ENCODE assay signal across 14 cellular contexts in the genomic region with DNA sequence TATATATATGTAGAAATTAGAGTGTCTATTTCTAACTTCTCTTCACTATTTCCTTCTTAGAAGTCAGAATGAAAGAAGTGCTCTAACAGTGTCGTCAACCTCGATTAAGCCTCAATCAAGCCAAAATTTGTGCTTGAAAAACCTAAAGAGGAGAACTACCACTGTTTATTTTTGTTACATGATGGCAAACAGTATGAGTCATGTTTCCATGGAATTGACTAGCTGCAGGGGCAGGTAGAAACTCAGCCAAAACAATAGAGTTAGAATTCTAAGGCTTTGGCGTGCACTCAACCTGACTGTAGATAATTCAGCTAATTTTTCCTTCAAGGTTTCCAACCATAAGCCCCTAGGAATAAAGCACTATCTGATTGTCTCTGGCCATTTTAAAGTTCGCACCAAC.
DNase-seq lines count a peak whose midpoint lies in the region; ATAC-seq and TF ChIP-seq lines count a peak whose summit lies in the region.
"Had no signal": no experiment of that assay in that cellular context is flagged by ENCODE, and none has a peak within 500 bp of the region (broad histone marks: within the 10 kb centered on the region; RNA-seq: fewer than 3 reads in every experiment).

No MANE protein-coding gene starts in this region.

- H3K4me1 Mint-ChIP-seq in activated T-helper 2 cell treated with anti-CD3 and anti-CD28 coated beads, Interferon-gamma antibody, Interleukin-2, Interleukin-4, amounts not matched to agents 10 μg/mL and 5 μg/mL and 100 μg/mL, durations not matched to agents 14 hours and 24 hours and 36 hours (ENCODE audit: low read depth) = peaks cover 28% of the 10 kb centered on the region
- peaks cover 16% of the 10 kb centered on the region for H3K4me1 Mint-ChIP-seq in activated CD8-positive, alpha-beta T cell treated with anti-CD3 and anti-CD28 coated beads for 36 hours (ENCODE audit: low read depth)

- no peak for TF ChIP-seq CTCF in activated CD8-positive, alpha-beta T cell treated with anti-CD3 and anti-CD28 coated beads for 36 hours (IDR thresholded peaks at IDR 0.05)

- POLR2A ChIA-PET in activated CD8-positive, alpha-beta T cell treated with anti-CD3 and anti-CD28 coated beads for 36 hours (lab: Charles Lee) = interaction anchor here (0.7 to 1.2 kb wide), 3 partner anchors 12 to 461 kb away, joined by 3 read pairs; no protein-coding TSS in a partner anchor

- CTCF ChIA-PET in activated CD8-positive, alpha-beta T cell treated with anti-CD3 and anti-CD28 coated beads for 36 hours (lab: Charles Lee) = interaction anchor here (0.8 to 11.1 kb wide), 37 partner anchors 10 to 785 kb away, joined by 3 to 155 read pairs (median 6); no protein-coding TSS in a partner anchor

- peak; percentile 46 for DNase-seq in DMS153 (lab: John Stamatoyannopoulos, UW)
- DNase-seq in HT-29 (ENCODE audit: low spot score) = peak; percentile 11
- no peak for DNase-seq in activated T-helper 2 cell treated with anti-CD3 and anti-CD28 coated beads, Interferon-gamma antibody, Interleukin-2, Interleukin-4, amounts not matched to agents 10 μg/mL and 5 μg/mL and 100 μg/mL, durations not matched to agents 14 hours and 24 hours and 36 hours (ENCODE audit: low spot score)
- peak; percentile 22 for DNase-seq in iris pigment epithelial cell (ENCODE audit: low read depth)
- DNase-seq in activated CD8-positive, alpha-beta T cell treated with anti-CD3 and anti-CD28 coated beads for 36 hours = no peak
- no peak for DNase-seq in NOMO-1 treated with DMSO at 0.1 percent for 48 hours (lab: John Stamatoyannopoulos, UW; ENCODE audit: unreplicated experiment)
- DNase-seq: activated naive CD4-positive, alpha-beta T cell treated with anti-CD3 and anti-CD28 coated beads, Interleukin-2, amount 10 ng/mL, durations not matched to agents 7 days and 5 days; effector CD8-positive, alpha-beta T cell; gastrocnemius medialis; MM.1S; mucosa of descending colon; OCI-M1; stomach had no signal

- ATAC-seq in HG02759 (IDR thresholded peaks at IDR 0.05; ENCODE audit: unreplicated experiment) = no peak
- no peak for ATAC-seq in activated CD8-positive, alpha-beta T cell treated with anti-CD3 and anti-CD28 coated beads for 36 hours

- H3K36me3 Mint-ChIP-seq in activated T-helper 2 cell treated with anti-CD3 and anti-CD28 coated beads, Interferon-gamma antibody, Interleukin-2, Interleukin-4, amounts not matched to agents 10 μg/mL and 5 μg/mL and 100 μg/mL, durations not matched to agents 14 hours and 24 hours and 36 hours (ENCODE audit: low read depth) = no peaks in the 10 kb centered on the region
- no peaks in the 10 kb centered on the region for H3K36me3 Mint-ChIP-seq in activated CD8-positive, alpha-beta T cell treated with anti-CD3 and anti-CD28 coated beads for 36 hours (ENCODE audit: low read depth)
- H3K36me3 Mint-ChIP-seq: activated naive CD4-positive, alpha-beta T cell treated with anti-CD3 and anti-CD28 coated beads, Interleukin-2, amount 10 ng/mL, durations not matched to agents 7 days and 5 days had no signal

- intact Hi-C loops in activated T-helper 2 cell treated with anti-CD3 and anti-CD28 coated beads, Interferon-gamma antibody, Interleukin-2, Interleukin-4, amounts not matched to agents 10 μg/mL and 5 μg/mL and 100 μg/mL, durations not matched to agents 14 hours and 24 hours and 36 hours (cut with micrococcal nuclease) = loop anchor here (5.0 kb wide), 3 partner anchors 139 to 321 kb away; no protein-coding TSS in a partner anchor
- intact Hi-C loops in activated CD8-positive, alpha-beta T cell treated with anti-CD3 and anti-CD28 coated beads for 36 hours (cut with micrococcal nuclease) = loop anchor here (5.0 kb wide), 2 partner anchors 116 to 341 kb away; no protein-coding TSS in a partner anchor

- no peaks in the 10 kb centered on the region for H3K9me3 Mint-ChIP-seq in activated T-helper 2 cell treated with anti-CD3 and anti-CD28 coated beads, Interferon-gamma antibody, Interleukin-2, Interleukin-4, amounts not matched to agents 10 μg/mL and 5 μg/mL and 100 μg/mL, durations not matched to agents 14 hours and 24 hours and 36 hours
- H3K9me3 Mint-ChIP-seq in activated CD8-positive, alpha-beta T cell treated with anti-CD3 and anti-CD28 coated beads for 36 hours = no peaks in the 10 kb centered on the region
- H3K9me3 Mint-ChIP-seq: activated naive CD4-positive, alpha-beta T cell treated with anti-CD3 and anti-CD28 coated beads, Interleukin-2, amount 10 ng/mL, durations not matched to agents 7 days and 5 days had no signal

- H3K27me3 Mint-ChIP-seq in activated T-helper 2 cell treated with anti-CD3 and anti-CD28 coated beads, Interferon-gamma antibody, Interleukin-2, Interleukin-4, amounts not matched to agents 10 μg/mL and 5 μg/mL and 100 μg/mL, durations not matched to agents 14 hours and 24 hours and 36 hours (ENCODE audit: low read depth) = peaks cover 6% of the 10 kb centered on the region
- H3K27me3 Mint-ChIP-seq in activated CD8-positive, alpha-beta T cell treated with anti-CD3 and anti-CD28 coated beads for 36 hours = no peaks in the 10 kb centered on the region

- H3K4me3 Mint-ChIP-seq in activated T-helper 2 cell treated with anti-CD3 and anti-CD28 coated beads, Interferon-gamma antibody, Interleukin-2, Interleukin-4, amounts not matched to agents 10 μg/mL and 5 μg/mL and 100 μg/mL, durations not matched to agents 14 hours and 24 hours and 36 hours (ENCODE audit: low read depth) = no peak overlapping the region
- no peak overlapping the region for H3K4me3 Mint-ChIP-seq in activated CD8-positive, alpha-beta T cell treated with anti-CD3 and anti-CD28 coated beads for 36 hours
- H3K4me3 Mint-ChIP-seq: activated naive CD4-positive, alpha-beta T cell treated with anti-CD3 and anti-CD28 coated beads, Interleukin-2, amount 10 ng/mL, durations not matched to agents 7 days and 5 days had no signal

- peak overlapping the region; percentile 54 for H3K27ac Mint-ChIP-seq in activated T-helper 2 cell treated with anti-CD3 and anti-CD28 coated beads, Interferon-gamma antibody, Interleukin-2, Interleukin-4, amounts not matched to agents 10 μg/mL and 5 μg/mL and 100 μg/mL, durations not matched to agents 14 hours and 24 hours and 36 hours
- H3K27ac Mint-ChIP-seq in activated CD8-positive, alpha-beta T cell treated with anti-CD3 and anti-CD28 coated beads for 36 hours = no peak overlapping the region
- H3K27ac Mint-ChIP-seq: activated naive CD4-positive, alpha-beta T cell treated with anti-CD3 and anti-CD28 coated beads, Interleukin-2, amount 10 ng/mL, durations not matched to agents 7 days and 5 days had no signal

Comparison
In these comparisons a context has a peak if more than half of its experiments do, and no peak if none do; other contexts are left out.
1. DNase-seq: peak in DMS153 (single experiment), HT-29 (single experiment) and iris pigment epithelial cell (single experiment); none in activated T-helper 2 cell treated with anti-CD3 and anti-CD28 coated beads, Interferon-gamma antibody, Interleukin-2, Interleukin-4, amounts not matched to agents 10 μg/mL and 5 μg/mL and 100 μg/mL, durations not matched to agents 14 hours and 24 hours and 36 hours (single experiment), activated CD8-positive, alpha-beta T cell treated with anti-CD3 and anti-CD28 coated beads for 36 hours (single experiment) and NOMO-1 treated with DMSO at 0.1 percent for 48 hours (single experiment).